ENCODE assay signal across 14 cellular contexts in genomic region chr4:85979276-85979675, GRCh38.
A peak's percentile ranks its signal among the peaks of the same experiment; 100 is the strongest.
DNase-seq lines count a peak whose midpoint lies in the region; ATAC-seq and TF ChIP-seq lines count a peak whose summit lies in the region.
"Had no signal": no experiment of that assay in that cellular context is flagged by ENCODE, and none has a peak within 500 bp of the region (broad histone marks: within the 10 kb centered on the region; RNA-seq: fewer than 3 reads in every experiment).

No MANE protein-coding gene starts in this region.

- no peak overlapping the region for H3K4me3 ChIP-seq in upper lobe of left lung
- H3K4me3 ChIP-seq in thyroid gland (replicated peaks in 1 of 3): no peak overlapping the region
- H3K4me3 ChIP-seq: A549 had no signal

- DNase-seq in NCI-H2227 (lab: John Stamatoyannopoulos, UW; ENCODE audit: unreplicated experiment) (no peak), upper lobe of left lung (no peak), thyroid gland (no peak)
- DNase-seq in natural killer cell treated with Interleukin-12 subunit alpha and Interleukin-12 subunit beta and Interleukin-15 and Interleukin-18, amount 100 ng/mL, for 72 hours (ENCODE audit: low spot score): no peak
- DNase-seq: activated naive CD4-positive, alpha-beta T cell treated with anti-CD3 and anti-CD28 coated beads for 36 hours; DMS153; naive B cell; NCI-H1417 treated with DMSO at 0.1 percent for 48 hours; SW 1271 had no signal

- peaks cover 7% of the 10 kb centered on the region for H3K9me3 Mint-ChIP-seq in natural killer cell treated with Interleukin-12 subunit alpha and Interleukin-12 subunit beta and Interleukin-15 and Interleukin-18, amount 100 ng/mL, for 72 hours
- H3K9me3 Mint-ChIP-seq: activated naive CD4-positive, alpha-beta T cell treated with anti-CD3 and anti-CD28 coated beads for 36 hours; naive B cell had no signal

- H3K4me1 Mint-ChIP-seq in natural killer cell treated with Interleukin-12 subunit alpha and Interleukin-12 subunit beta and Interleukin-15 and Interleukin-18, amount 100 ng/mL, for 72 hours (ENCODE audit: low read depth in 2 of 2): no peaks in the 10 kb centered on the region

- no peak overlapping the region for H3K27ac ChIP-seq in upper lobe of left lung
- H3K27ac ChIP-seq in thyroid gland: no peak overlapping the region
- H3K27ac ChIP-seq: A549 had no signal

- no peaks in the 10 kb centered on the region for H3K27me3 Mint-ChIP-seq in natural killer cell treated with Interleukin-12 subunit alpha and Interleukin-12 subunit beta and Interleukin-15 and Interleukin-18, amount 100 ng/mL, for 72 hours
- H3K27me3 Mint-ChIP-seq: naive B cell had no signal

- TF ChIP-seq CTCF in upper lobe of left lung (IDR thresholded peaks at IDR 0.05) (no peak), thyroid gland (IDR thresholded peaks at IDR 0.05) (no peak)

- ATAC-seq in GM18498 (IDR thresholded peaks at IDR 0.05; ENCODE audit: unreplicated experiment) (peak; percentile 95), GM19452 (IDR thresholded peaks at IDR 0.05; ENCODE audit: unreplicated experiment) (peak; percentile 90), HG02763 (IDR thresholded peaks at IDR 0.05; ENCODE audit: unreplicated experiment) (peak; percentile 92), HG03457 (IDR thresholded peaks at IDR 0.05; ENCODE audit: unreplicated experiment) (peak; percentile 94), upper lobe of left lung (ENCODE audit: low FRiP score in 2 of 2) (no peak)
- no peak for ATAC-seq in natural killer cell treated with Interleukin-12 subunit alpha and Interleukin-12 subunit beta and Interleukin-15 and Interleukin-18, amount 100 ng/mL, for 72 hours
- ATAC-seq: A549 had no signal

- no peaks in the 10 kb centered on the region for H3K36me3 Mint-ChIP-seq in natural killer cell treated with Interleukin-12 subunit alpha and Interleukin-12 subunit beta and Interleukin-15 and Interleukin-18, amount 100 ng/mL, for 72 hours

- peaks cover 0 to 6% (median 0%) of the 10 kb centered on the region in 4 donors for H3K36me3 ChIP-seq in upper lobe of left lung
- no peaks in the 10 kb centered on the region for H3K36me3 ChIP-seq in thyroid gland

- TF ChIP-seq POLR2A in upper lobe of left lung (IDR thresholded peaks at IDR 0.05): no peak
- no peak for TF ChIP-seq POLR2A in thyroid gland (IDR thresholded peaks at IDR 0.05)

- no peak overlapping the region for H3K27ac Mint-ChIP-seq in natural killer cell treated with Interleukin-12 subunit alpha and Interleukin-12 subunit beta and Interleukin-15 and Interleukin-18, amount 100 ng/mL, for 72 hours
- H3K27ac Mint-ChIP-seq: activated naive CD4-positive, alpha-beta T cell treated with anti-CD3 and anti-CD28 coated beads for 36 hours had no signal

- H3K9me3 ChIP-seq in upper lobe of left lung (no peaks in the 10 kb centered on the region), thyroid gland (no peaks in the 10 kb centered on the region)
- H3K9me3 ChIP-seq: A549 had no signal

- WGBS in upper lobe of left lung, 2 donors: 73 to 79% methylated on average over 3 of the region's 3 CpGs
- 79 to 83% methylated on average over 3 of the region's 3 CpGs for WGBS in thyroid gland, 2 donors

- H3K27me3 ChIP-seq in upper lobe of left lung: no peaks in the 10 kb centered on the region
- H3K27me3 ChIP-seq in thyroid gland: no peaks in the 10 kb centered on the region

- no peaks in the 10 kb centered on the region for H3K4me1 ChIP-seq in upper lobe of left lung
- no peaks in the 10 kb centered on the region for H3K4me1 ChIP-seq in thyroid gland
- H3K4me1 ChIP-seq: A549 had no signal

- no peak overlapping the region for H3K4me3 Mint-ChIP-seq in natural killer cell treated with Interleukin-12 subunit alpha and Interleukin-12 subunit beta and Interleukin-15 and Interleukin-18, amount 100 ng/mL, for 72 hours
- H3K4me3 Mint-ChIP-seq: activated naive CD4-positive, alpha-beta T cell treated with anti-CD3 and anti-CD28 coated beads for 36 hours; naive B cell had no signal

- intact Hi-C loops in thyroid gland (cut with DNase I): loop anchor here (10.0 kb wide), 1 partner anchor 184 kb away; no protein-coding TSS in a partner anchor

- TF ChIP-seq EP300 in upper lobe of left lung (IDR thresholded peaks at IDR 0.05): no peak

Comparison
In these comparisons a context has a peak if more than half of its experiments do, and no peak if none do; other contexts are left out.
1. ATAC-seq: peak in GM18498 (single experiment), GM19452 (single experiment), HG02763 (single experiment) and HG03457 (single experiment); none in upper lobe of left lung (0 of 2) and natural killer cell treated with Interleukin-12 subunit alpha and Interleukin-12 subunit beta and Interleukin-15 and Interleukin-18, amount 100 ng/mL, for 72 hours (0 of 2).